10 cellular contexts compared by ENCODE assay signal in genomic region chr2:1887915-1888314, GRCh38.
DNase-seq lines count a peak whose midpoint lies in the region; ATAC-seq, FAIRE-seq and TF ChIP-seq lines count a peak whose summit lies in the region.
"Had no signal": no experiment of that assay in that cellular context is flagged by ENCODE, and none has a peak within 500 bp of the region (broad histone marks: within the 10 kb centered on the region; RNA-seq: fewer than 3 reads in every experiment).

No MANE protein-coding gene starts in this region.

- no peak overlapping the region for H3K4me3 ChIP-seq in DND-41 (ENCODE audit: low read depth in 1 of 2, low read length in 2 of 2)
- H3K4me3 ChIP-seq in KMS-11 (IDR thresholded peaks at IDR 0.05; ENCODE audit: insufficient read depth, low read depth, low read length): no peak overlapping the region
- no peak overlapping the region for H3K4me3 ChIP-seq in GM12878
- no peak overlapping the region for H3K4me3 ChIP-seq in right lobe of liver
- H3K4me3 ChIP-seq in small intestine (ENCODE audit: low read depth in 1 of 2, low read length in 2 of 2): no peak overlapping the region
- H3K4me3 ChIP-seq in suprapubic skin: no peak overlapping the region

- WGBS in GM12878 (ENCODE audit: insufficient coverage, insufficient replicate concordance, low lambda C conversion rate, missing lambda C conversion rate): 38% methylated on average over 1 of the region's 1 CpG
- 10% methylated on average over 1 of the region's 1 CpG for WGBS in right lobe of liver (ENCODE audit: insufficient coverage, low coverage, low lambda C conversion rate, missing lambda C conversion rate)
- WGBS in small intestine, 3 donors: 38 to 64% (median 48%) methylated on average over 1 of the region's 1 CpG
- 60% methylated on average over 1 of the region's 1 CpG for WGBS in suprapubic skin

- H3K9ac ChIP-seq in DND-41 (ENCODE audit: low read depth, low read length) (no peak overlapping the region), KMS-11 (no peak overlapping the region), GM12878 (ENCODE audit: control insufficient read depth, insufficient read depth, low read length) (no peak overlapping the region)

- CTCF ChIA-PET in GM12878 (lab: Yijun Ruan, JAX): interaction anchor here (2.2 kb wide), 1 partner anchor 10 kb away, joined by 6 read pairs; no protein-coding TSS in a partner anchor

- H2AFZ ChIP-seq in DND-41 (ENCODE audit: low read depth, low read length): no peak overlapping the region
- H2AFZ ChIP-seq in KMS-11 (ENCODE audit: low read depth): no peak overlapping the region
- no peak overlapping the region for H2AFZ ChIP-seq in GM12878 (ENCODE audit: control insufficient read depth, low read depth, low read length)

- SMC1A ChIA-PET in GM12878 (lab: Charles Lee; ENCODE audit: uncharacterized antibody, unreplicated experiment): no interaction called here

- BruUV-seq in GM12878 (replicated peaks; lab: Mats Ljungman, UMichigan): no TSS peak

- no peaks in the 10 kb centered on the region for H4K20me1 ChIP-seq in DND-41 (ENCODE audit: insufficient read depth, low read length)
- no peaks in the 10 kb centered on the region for H4K20me1 ChIP-seq in KMS-11 (ENCODE audit: insufficient read depth)
- H4K20me1 ChIP-seq in GM12878 (ENCODE audit: control insufficient read depth, insufficient read depth): no peaks in the 10 kb centered on the region

- TF ChIP-seq CTCF in DND-41 (IDR thresholded peaks at IDR 0.05; ENCODE audit: borderline replicate concordance, extremely low read depth, low read length, poor library complexity, severe bottlenecking) (peak; percentile 42), KMS-11 (conservative IDR thresholded peaks at IDR 0.05; ENCODE audit: low read depth, low read length) (peak; percentile 47; the same call in 1 of the 2 replicates), GM12878 (IDR thresholded peaks at IDR 0.05 in 2 of 3, conservative IDR thresholded peaks at IDR 0.05 in 1 of 3; ENCODE audit: control insufficient read depth in 2 of 3, extremely low read depth in 1 of 3, insufficient read depth in 1 of 3, low read depth in 3 of 3, low read length in 3 of 3) (0 out of 6 replicates have a peak, but pooled peaks of 2 of the 3 experiments have one; percentile 6 to 9), right lobe of liver (IDR thresholded peaks at IDR 0.05) (peak in 3 of 4 donors; percentile 18 to 32 (median 26)), GM20000 (IDR thresholded peaks at IDR 0.05; ENCODE audit: extremely low read depth, missing control alignments) (no peak), suprapubic skin (IDR thresholded peaks at IDR 0.05) (peak in 1 of 2 donors; percentile 38)

- FAIRE-seq in GM12878 (lab: Jason Lieb, UNC): no peak
- FAIRE-seq in small intestine (lab: Jason Lieb, UNC): no peak

- TF ChIP-seq POLR2A in GM12878 (IDR thresholded peaks at IDR 0.05; ENCODE audit: low read depth, low read length) (no peak), right lobe of liver (IDR thresholded peaks at IDR 0.05) (no peak), suprapubic skin (IDR thresholded peaks at IDR 0.05) (no peak)

- DNase-seq in DND-41 (no peak), GM12878 (ENCODE audit: low read depth, low spot score) (no peak), right lobe of liver (no peak), GM20000 (ENCODE audit: low spot score) (no peak), small intestine (no peak), amygdala (lab: John Stamatoyannopoulos, UW) (no peak), suprapubic skin (ENCODE audit: low spot score in 2 of 2) (no peak)
- DNase-seq: NCI-H69 had no signal

- H3K27me3 ChIP-seq in DND-41 (ENCODE audit: insufficient read depth, low read length, poor library complexity) (peaks cover 3% of the 10 kb centered on the region), KMS-11 (ENCODE audit: insufficient read depth, low read depth) (no peaks in the 10 kb centered on the region), GM12878 (replicated peaks in 1 of 2; ENCODE audit: control insufficient read depth in 2 of 2, insufficient read depth in 2 of 2, low read length in 1 of 2) (no peaks in the 10 kb centered on the region), right lobe of liver (no peaks in the 10 kb centered on the region), small intestine (ENCODE audit: control insufficient read depth in 2 of 2, insufficient read depth in 2 of 2, low read length in 2 of 2) (peaks cover 0 to 4% of the 10 kb centered on the region in 2 donors), suprapubic skin (peaks cover 4% of the 10 kb centered on the region)

- no peak for TF ChIP-seq RAD21 in GM12878 (IDR thresholded peaks at IDR 0.05; ENCODE audit: insufficient read depth, low read depth, low read length)

- H3K27ac ChIP-seq in DND-41 (ENCODE audit: low read length): no peak overlapping the region
- H3K27ac ChIP-seq in KMS-11: no peak overlapping the region
- no peak overlapping the region for H3K27ac ChIP-seq in GM12878 (ENCODE audit: control insufficient read depth, insufficient read depth)
- no peak overlapping the region for H3K27ac ChIP-seq in right lobe of liver
- no peak overlapping the region for H3K27ac ChIP-seq in small intestine (ENCODE audit: low read depth in 1 of 2, low read length in 1 of 2)
- no peak overlapping the region for H3K27ac ChIP-seq in suprapubic skin

- no peak for TF ChIP-seq EP300 in GM12878 (IDR thresholded peaks at IDR 0.05; ENCODE audit: borderline replicate concordance in 1 of 2, control insufficient read depth in 1 of 2, low read depth in 2 of 2, low read length in 2 of 2)
- no peak for TF ChIP-seq EP300 in suprapubic skin (IDR thresholded peaks at IDR 0.05)

- H3K9me3 ChIP-seq in DND-41 (ENCODE audit: insufficient read depth, low read length, severe bottlenecking) (no peaks in the 10 kb centered on the region), GM12878 (replicated peaks; ENCODE audit: control insufficient read depth, insufficient read depth, low read length) (no peaks in the 10 kb centered on the region), right lobe of liver (no peaks in the 10 kb centered on the region), small intestine (ENCODE audit: control insufficient read depth, low read depth) (no peaks in the 10 kb centered on the region), suprapubic skin (no peaks in the 10 kb centered on the region)

- H3K79me2 ChIP-seq in DND-41 (ENCODE audit: insufficient read depth, low read length) (no peaks in the 10 kb centered on the region), KMS-11 (ENCODE audit: insufficient read depth, low read depth) (no peaks in the 10 kb centered on the region), GM12878 (ENCODE audit: control insufficient read depth, insufficient read depth, low read length) (no peaks in the 10 kb centered on the region)

- H3K4me2 ChIP-seq in DND-41 (ENCODE audit: insufficient read depth, low read length) (no peak overlapping the region), KMS-11 (no peak overlapping the region), GM12878 (ENCODE audit: control insufficient read depth, insufficient read depth) (no peak overlapping the region)

- H3K36me3 ChIP-seq in DND-41 (ENCODE audit: insufficient read depth, low read length) (no peaks in the 10 kb centered on the region), KMS-11 (ENCODE audit: insufficient read depth) (no peaks in the 10 kb centered on the region), GM12878 (ENCODE audit: control insufficient read depth in 2 of 2, insufficient read depth in 2 of 2, low read length in 1 of 2) (no peaks in the 10 kb centered on the region), right lobe of liver (no peaks in the 10 kb centered on the region), small intestine (ENCODE audit: control insufficient read depth in 2 of 2, insufficient read depth in 2 of 2, low read length in 2 of 2) (no peaks in the 10 kb centered on the region), suprapubic skin (no peaks in the 10 kb centered on the region)

- RAD21 ChIA-PET in GM12878 (lab: Charles Lee; ENCODE audit: unreplicated experiment): no interaction called here

- no peak for ATAC-seq in DND-41 (ENCODE audit: insufficient read depth, low read depth)
- no peak for ATAC-seq in GM12878
- ATAC-seq in right lobe of liver: peak in 2 of 4 donors; percentile 32 to 46
- ATAC-seq: activated naive CD4-positive, alpha-beta T cell treated with anti-CD3 and anti-CD28 coated beads, Interleukin-2, amount 50 U/mL, for 72 hours had no signal

- in situ Hi-C loops in GM12878 (cut with MboI): no loop called here

- intact Hi-C loops in GM12878 (cut with micrococcal nuclease; ENCODE audit: unreplicated experiment): no loop called here
- intact Hi-C loops in right lobe of liver (cut with DNase I): no loop called here

- POLR2A ChIA-PET in GM12878 (lab: Charles Lee): no interaction called here

- H3K4me1 ChIP-seq in DND-41 (ENCODE audit: insufficient read depth, low read length) (no peaks in the 10 kb centered on the region), KMS-11 (ENCODE audit: low read depth, poor library complexity, severe bottlenecking) (no peaks in the 10 kb centered on the region), GM12878 (ENCODE audit: control insufficient read depth, insufficient read depth, low read length) (no peaks in the 10 kb centered on the region), right lobe of liver (no peaks in the 10 kb centered on the region), small intestine (ENCODE audit: control insufficient read depth in 2 of 2, insufficient read depth in 1 of 2, low read depth in 1 of 2, low read length in 1 of 2) (no peaks in the 10 kb centered on the region), suprapubic skin (no peaks in the 10 kb centered on the region)

TF ChIP-seq in GM12878, 131 proteins besides CTCF, POLR2A, EP300 and RAD21 (continues in another document):
- no peak for TF ChIP-seq NKRF (conservative IDR thresholded peaks at IDR 0.05)
- TF ChIP-seq HDAC2 (IDR thresholded peaks at IDR 0.05): no peak
- no peak for TF ChIP-seq ZNF24 (IDR thresholded peaks at IDR 0.05)
- TF ChIP-seq RB1 (IDR thresholded peaks at IDR 0.05; ENCODE audit: borderline replicate concordance): no peak
- no peak for TF ChIP-seq PAX5 (IDR thresholded peaks at IDR 0.05; ENCODE audit: borderline replicate concordance, low read depth, low read length)
- TF ChIP-seq LARP7 (IDR thresholded peaks at IDR 0.05): no peak
- TF ChIP-seq TARDBP (IDR thresholded peaks at IDR 0.05; ENCODE audit: borderline replicate concordance): no peak
